Comparison of ENCODE assay signal across 12 cellular contexts in genomic region chr3:39542588-39542988, GRCh38.
DNase-seq lines count a peak whose midpoint lies in the region; ATAC-seq, FAIRE-seq and TF ChIP-seq lines count a peak whose summit lies in the region.
"Had no signal": no experiment of that assay in that cellular context is flagged by ENCODE, and none has a peak within 500 bp of the region (broad histone marks: within the 10 kb centered on the region; RNA-seq: fewer than 3 reads in every experiment).

No MANE protein-coding gene starts in this region.

- H3K9ac ChIP-seq in endothelial cell of umbilical vein (replicated peaks; ENCODE audit: extremely low read depth, insufficient read depth, low read length): no peak overlapping the region

- H4K20me1 ChIP-seq in endothelial cell of umbilical vein (replicated peaks; ENCODE audit: control insufficient read depth, extremely low read depth, insufficient read depth, low read length): no peaks in the 10 kb centered on the region

- H3K27ac Mint-ChIP-seq in natural killer cell treated with Interleukin-12 subunit alpha and Interleukin-12 subunit beta and Interleukin-15 and Interleukin-18, amount 100 ng/mL, for 72 hours: no peak overlapping the region
- no peak overlapping the region for H3K27ac Mint-ChIP-seq in natural killer cell
- H3K27ac Mint-ChIP-seq: B cell; CD8-positive, alpha-beta T cell had no signal

- H3K9me3 ChIP-seq in endothelial cell of umbilical vein (replicated peaks; ENCODE audit: control insufficient read depth, insufficient read depth, low read length): no peaks in the 10 kb centered on the region
- H3K9me3 ChIP-seq: HAP-1 had no signal

- H3K4me3 Mint-ChIP-seq in natural killer cell treated with Interleukin-12 subunit alpha and Interleukin-12 subunit beta and Interleukin-15 and Interleukin-18, amount 100 ng/mL, for 72 hours: peak overlapping the region; percentile 25
- H3K4me3 Mint-ChIP-seq in natural killer cell: no peak overlapping the region
- H3K4me3 Mint-ChIP-seq: B cell; CD8-positive, alpha-beta T cell had no signal

- no peak overlapping the region for H3K4me3 ChIP-seq in endothelial cell of umbilical vein (replicated peaks in 1 of 3; ENCODE audit: insufficient read depth in 1 of 3, low read depth in 1 of 3, low read length in 3 of 3)
- H3K4me3 ChIP-seq: HAP-1 had no signal

- dilution Hi-C loops in endothelial cell of umbilical vein (cut with MboI; ENCODE audit: extremely low pct_ligation_motif_present, low sequenced_read_pairs): no loop called here

- H3K36me3 ChIP-seq in endothelial cell of umbilical vein (ENCODE audit: control insufficient read depth in 2 of 2, extremely low read depth in 1 of 2, insufficient read depth in 2 of 2, low read length in 2 of 2): no peaks in the 10 kb centered on the region
- H3K36me3 ChIP-seq: HAP-1 had no signal

- H3K9me1 ChIP-seq in endothelial cell of umbilical vein (replicated peaks; ENCODE audit: control insufficient read depth, extremely low read depth, insufficient read depth, low read length): no peaks in the 10 kb centered on the region

- ATAC-seq in natural killer cell treated with Interleukin-12 subunit alpha and Interleukin-12 subunit beta and Interleukin-15 and Interleukin-18, amount 100 ng/mL, for 72 hours: peak in 1 of 2 donors; percentile 57
- ATAC-seq in natural killer cell: no peak
- ATAC-seq in HG02870 (IDR thresholded peaks at IDR 0.05; ENCODE audit: unreplicated experiment): peak; percentile 66
- ATAC-seq: CD8-positive, alpha-beta T cell had no signal

- peaks cover 0 to 13% of the 10 kb centered on the region in 2 donors for H3K4me1 Mint-ChIP-seq in natural killer cell treated with Interleukin-12 subunit alpha and Interleukin-12 subunit beta and Interleukin-15 and Interleukin-18, amount 100 ng/mL, for 72 hours (ENCODE audit: low read depth in 2 of 2)
- no peaks in the 10 kb centered on the region for H3K4me1 Mint-ChIP-seq in natural killer cell
- H3K4me1 Mint-ChIP-seq: B cell had no signal

- intact Hi-C loops in natural killer cell (cut with micrococcal nuclease): no loop called here
- intact Hi-C loops in endothelial cell of umbilical vein (cut with micrococcal nuclease): loop anchor here (1.0 to 5.0 kb wide), 6 partner anchors 165 to 775 kb away; partner anchors contain the start of gene MYRIP

- no peaks in the 10 kb centered on the region for H3K27me3 ChIP-seq in endothelial cell of umbilical vein (ENCODE audit: control insufficient read depth in 2 of 2, insufficient read depth in 2 of 2, low read length in 2 of 2)

- CTCF ChIA-PET in endothelial cell of umbilical vein (lab: Charles Lee): interaction anchor here (0.8 to 3.5 kb wide), 33 partner anchors 9 to 772 kb away, joined by 3 to 55 read pairs (median 4); partner anchors contain the start of gene MYRIP

- no peak for DNase-seq in natural killer cell treated with Interleukin-12 subunit alpha and Interleukin-12 subunit beta and Interleukin-15 and Interleukin-18, amount 100 ng/mL, for 72 hours (ENCODE audit: low spot score)
- DNase-seq in natural killer cell (no peak), endothelial cell of umbilical vein (ENCODE audit: low read depth, low spot score) (peak; percentile 21), C1 segment of cervical spinal cord (lab: John Stamatoyannopoulos, UW) (no peak), amygdala (lab: John Stamatoyannopoulos, UW) (no peak)
- no peak for DNase-seq in stimulated activated naive CD4-positive, alpha-beta T cell treated with Interleukin-2 at 50 U/mL for 16 hours (lab: John Stamatoyannopoulos, UW)
- DNase-seq: CD8-positive, alpha-beta T cell; NCI-H146 had no signal

- peak overlapping the region; percentile 84 for H2AFZ ChIP-seq in endothelial cell of umbilical vein (ENCODE audit: low read depth, low read length)

- POLR2A ChIA-PET in endothelial cell of umbilical vein (lab: Charles Lee): no interaction called here

- H3K27ac ChIP-seq in endothelial cell of umbilical vein (ENCODE audit: insufficient read depth, low read depth, low read length): no peak overlapping the region

- no peaks in the 10 kb centered on the region for H3K36me3 Mint-ChIP-seq in natural killer cell treated with Interleukin-12 subunit alpha and Interleukin-12 subunit beta and Interleukin-15 and Interleukin-18, amount 100 ng/mL, for 72 hours
- no peaks in the 10 kb centered on the region for H3K36me3 Mint-ChIP-seq in natural killer cell
- H3K36me3 Mint-ChIP-seq: CD8-positive, alpha-beta T cell had no signal

- H3K79me2 ChIP-seq in endothelial cell of umbilical vein (ENCODE audit: control insufficient read depth, insufficient read depth, low read length): no peaks in the 10 kb centered on the region

- no peaks in the 10 kb centered on the region for H3K27me3 Mint-ChIP-seq in natural killer cell treated with Interleukin-12 subunit alpha and Interleukin-12 subunit beta and Interleukin-15 and Interleukin-18, amount 100 ng/mL, for 72 hours
- peaks cover 7 to 10% of the 10 kb centered on the region in 2 donors for H3K27me3 Mint-ChIP-seq in natural killer cell (ENCODE audit: low read depth in 2 of 2)

- H3K9me3 Mint-ChIP-seq in natural killer cell treated with Interleukin-12 subunit alpha and Interleukin-12 subunit beta and Interleukin-15 and Interleukin-18, amount 100 ng/mL, for 72 hours: no peaks in the 10 kb centered on the region
- H3K9me3 Mint-ChIP-seq in natural killer cell: no peaks in the 10 kb centered on the region
- H3K9me3 Mint-ChIP-seq: CD8-positive, alpha-beta T cell had no signal

- no peak for TF ChIP-seq CTCF in natural killer cell (IDR thresholded peaks at IDR 0.05)
- TF ChIP-seq CTCF in endothelial cell of umbilical vein (IDR thresholded peaks at IDR 0.05; ENCODE audit: extremely low read depth in 1 of 2, insufficient read depth in 1 of 2, low read depth in 1 of 2, low read length in 2 of 2): no peak

- FAIRE-seq in endothelial cell of umbilical vein (lab: Jason Lieb, UNC): no peak
- FAIRE-seq: HTR-8/SVneo had no signal

- no peak for TF ChIP-seq POLR2A in endothelial cell of umbilical vein (IDR thresholded peaks at IDR 0.05; ENCODE audit: low read depth, low read length)

- peaks cover 9% of the 10 kb centered on the region for H3K4me1 ChIP-seq in endothelial cell of umbilical vein (ENCODE audit: control insufficient read depth, extremely low read depth, insufficient read depth, low read length)
- H3K4me1 ChIP-seq: HAP-1 had no signal

- BruUV-seq in endothelial cell of umbilical vein (replicated peaks; lab: Mats Ljungman, UMichigan): no TSS peak

- H3K4me2 ChIP-seq in endothelial cell of umbilical vein (ENCODE audit: insufficient read depth, low read length): no peak overlapping the region

TF ChIP-seq in endothelial cell of umbilical vein, 7 proteins besides CTCF, POLR2A, EP300 and RAD21:
- TF ChIP-seq POLR2AphosphoS5 (IDR thresholded peaks at IDR 0.05; ENCODE audit: insufficient read depth, low read depth, low read length) (no peak), MYC (IDR thresholded peaks at IDR 0.05; ENCODE audit: low read depth, low read length) (no peak), GATA2 (IDR thresholded peaks at IDR 0.05; ENCODE audit: insufficient read depth, insufficient read length, low read depth, low read length) (no peak), JUN (IDR thresholded peaks at IDR 0.05; ENCODE audit: borderline replicate concordance, insufficient read depth, insufficient read length, low read depth) (no peak), FOS (IDR thresholded peaks at IDR 0.05; ENCODE audit: borderline replicate concordance, insufficient read depth, low read length) (no peak), EZH2 (IDR thresholded peaks at IDR 0.05; ENCODE audit: borderline replicate concordance, low read depth, low read length, severe bottlenecking) (no peak), MAX (IDR thresholded peaks at IDR 0.05; ENCODE audit: insufficient read depth, insufficient read length) (no peak)
